Comparison of ENCODE assay signal across 10 cellular contexts in the genomic region with DNA sequence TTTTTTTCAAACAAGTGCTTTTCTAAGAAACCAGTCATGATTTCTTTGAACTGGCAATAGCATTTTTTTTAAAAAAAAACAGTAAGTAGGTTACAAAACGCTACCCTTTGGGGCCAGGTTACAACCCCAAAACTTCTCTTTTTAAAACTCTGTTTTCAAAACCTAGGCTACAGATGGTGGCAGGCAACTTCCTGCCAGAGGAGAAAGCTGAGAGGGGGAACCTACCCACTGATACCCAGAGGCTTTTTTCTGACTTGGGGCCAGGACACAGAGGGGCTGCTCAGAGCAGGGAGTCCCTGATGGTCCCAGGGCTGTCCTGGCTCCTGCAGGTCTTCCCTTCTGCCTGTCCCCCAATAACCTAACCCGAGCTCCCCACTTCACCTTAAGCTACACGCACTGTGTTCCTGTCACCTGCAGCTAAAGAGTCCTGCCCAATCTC. TPM values are rescaled to one million over a fixed set of nuclear protein-coding genes. Genes with fewer than 3 reads are reported as not detected.
A peak's percentile ranks its signal among the peaks of the same experiment; 100 is the strongest.
DNase-seq lines count a peak whose midpoint lies in the region; ATAC-seq and TF ChIP-seq lines count a peak whose summit lies in the region.
"Had no signal": no experiment of that assay in that cellular context is flagged by ENCODE, and none has a peak within 500 bp of the region (broad histone marks: within the 10 kb centered on the region; RNA-seq: fewer than 3 reads in every experiment).

No MANE protein-coding gene starts in this region.

- H3K27me3 ChIP-seq in GM23248 (replicated peaks; ENCODE audit: insufficient read depth) (no peaks in the 10 kb centered on the region), dorsolateral prefrontal cortex (no peaks in the 10 kb centered on the region), gastroesophageal sphincter (no peaks in the 10 kb centered on the region), osteoblast (ENCODE audit: insufficient read depth, low read length) (no peaks in the 10 kb centered on the region)
- H3K27me3 ChIP-seq: right lobe of liver had no signal

- peak overlapping the region; percentile 55 for H2AFZ ChIP-seq in GM23248
- H2AFZ ChIP-seq in osteoblast (ENCODE audit: low read length), result no peak overlapping the region

- no peaks in the 10 kb centered on the region for H3K9me2 ChIP-seq in GM23248 (ENCODE audit: insufficient read depth)

- peak overlapping the region; percentile 80 to 87 for H3K4me3 Mint-ChIP-seq in stimulated activated naive CD8-positive, alpha-beta T cell treated with anti-CD3 and anti-CD28 coated beads, Interleukin-15, amount 100 ng/mL, for 72 hours

- peaks cover 7 to 8% of the 10 kb centered on the region in 2 donors for H3K9me3 Mint-ChIP-seq in stimulated activated naive CD8-positive, alpha-beta T cell treated with anti-CD3 and anti-CD28 coated beads, Interleukin-15, amount 100 ng/mL, for 72 hours

- 67 to 70% methylated on average over 3 of the region's 3 CpGs for WGBS in GM23248 (ENCODE audit: low coverage in 1 of 2, low lambda C conversion rate in 2 of 2, missing lambda C conversion rate in 2 of 2), 2 experiments
- 76 to 94% methylated on average over 3 of the region's 3 CpGs for WGBS in gastroesophageal sphincter (ENCODE audit: low coverage in 1 of 2), 2 donors

- no peak overlapping the region for H3K9ac ChIP-seq in GM23248

- peaks cover 77% of the 10 kb centered on the region for H3K4me1 Mint-ChIP-seq in stimulated activated naive CD8-positive, alpha-beta T cell treated with anti-CD3 and anti-CD28 coated beads, Interleukin-15, amount 100 ng/mL, for 72 hours

- H3K27me3 Mint-ChIP-seq in stimulated activated naive CD8-positive, alpha-beta T cell treated with anti-CD3 and anti-CD28 coated beads, Interleukin-15, amount 100 ng/mL, for 72 hours, result no peaks in the 10 kb centered on the region

- TF ChIP-seq CTCF in dorsolateral prefrontal cortex (IDR thresholded peaks at IDR 0.05 in 54 of 56, conservative IDR thresholded peaks at IDR 0.05 in 2 of 56; ENCODE audit: low read depth in 1 of 56, partially characterized antibody in 56 of 56), result no peak
- no peak for TF ChIP-seq CTCF in gastroesophageal sphincter (IDR thresholded peaks at IDR 0.05)
- TF ChIP-seq CTCF in osteoblast (IDR thresholded peaks at IDR 0.05; ENCODE audit: extremely low read depth, low read depth, low read length), result no peak

- intact Hi-C loops in dorsolateral prefrontal cortex (cut with DNase I), result loop anchor here in 1 of 2 donors (10.0 kb wide), 1 partner anchor 214 kb away; the partner anchor contains the start of gene SFR1

- in situ Hi-C loops in GM23248 (cut with MboI), result no loop called here

- H3K79me2 ChIP-seq in GM23248 (ENCODE audit: insufficient read depth), result peaks cover 23% of the 10 kb centered on the region
- H3K79me2 ChIP-seq in osteoblast (ENCODE audit: insufficient read depth, low read length), result peaks cover 17% of the 10 kb centered on the region

- H3K9me3 ChIP-seq in GM23248 (ENCODE audit: low read depth), result no peaks in the 10 kb centered on the region
- no peaks in the 10 kb centered on the region for H3K9me3 ChIP-seq in gastroesophageal sphincter
- no peaks in the 10 kb centered on the region for H3K9me3 ChIP-seq in osteoblast (ENCODE audit: low read depth, low read length)
- H3K9me3 ChIP-seq: right lobe of liver had no signal

- H4K20me1 ChIP-seq in GM23248 (ENCODE audit: insufficient read depth) (no peaks in the 10 kb centered on the region), osteoblast (ENCODE audit: insufficient read depth, low read length) (no peaks in the 10 kb centered on the region)

- DNase-seq in GM23248, result no peak
- peak in 3 of 5 experiments; percentile 11 to 83 (median 74) for DNase-seq in T-helper 2 cell
- no peak for DNase-seq in dorsolateral prefrontal cortex
- DNase-seq in stimulated activated naive CD8-positive, alpha-beta T cell treated with anti-CD3 and anti-CD28 coated beads, Interleukin-15, amount 100 ng/mL, for 72 hours, result peak; percentile 56 to 64
- DNase-seq in amniotic stem cell (lab: John Stamatoyannopoulos, UW), result no peak
- no peak for DNase-seq in NCI-H2107 treated with DMSO at 0.1 percent for 48 hours (lab: John Stamatoyannopoulos, UW; ENCODE audit: unreplicated experiment)
- DNase-seq in osteoblast (ENCODE audit: insufficient read length, low spot score, missing footprints), result no peak
- DNase-seq: right lobe of liver, RPMI8226 had no signal

- H3K27ac Mint-ChIP-seq in stimulated activated naive CD8-positive, alpha-beta T cell treated with anti-CD3 and anti-CD28 coated beads, Interleukin-15, amount 100 ng/mL, for 72 hours, result peak overlapping the region; percentile 95 to 96

- no peak for TF ChIP-seq EP300 in gastroesophageal sphincter (IDR thresholded peaks at IDR 0.05)

- H3K4me1 ChIP-seq in GM23248 (ENCODE audit: insufficient read depth) (peaks cover 41% of the 10 kb centered on the region), gastroesophageal sphincter (peaks cover 5 to 36% (median 15%) of the 10 kb centered on the region in 3 donors), osteoblast (ENCODE audit: insufficient read depth, low read length) (peaks cover 26% of the 10 kb centered on the region)

- ATAC-seq in stimulated activated naive CD8-positive, alpha-beta T cell treated with anti-CD3 and anti-CD28 coated beads, Interleukin-15, amount 100 ng/mL, for 72 hours, result peak; percentile 63
- no peak for ATAC-seq in gastroesophageal sphincter

- peaks cover 24% of the 10 kb centered on the region for H3F3A ChIP-seq in GM23248 (ENCODE audit: insufficient read depth)

- H3K4me2 ChIP-seq in GM23248 (ENCODE audit: unreplicated experiment) (peak overlapping the region; percentile 38), osteoblast (ENCODE audit: insufficient read depth, low read length) (no peak overlapping the region)

- peak overlapping the region; percentile 13; the same call in 1 of the 2 replicates for H3K27ac ChIP-seq in GM23248
- peak overlapping the region in 42 of 59 donors; percentile 0 to 79 (median 34) for H3K27ac ChIP-seq in dorsolateral prefrontal cortex
- peak overlapping the region in 1 of 4 donors; percentile 41 for H3K27ac ChIP-seq in gastroesophageal sphincter
- H3K27ac ChIP-seq in osteoblast (ENCODE audit: low read depth, low read length), result no peak overlapping the region

- no peak for TF ChIP-seq POLR2A in gastroesophageal sphincter (IDR thresholded peaks at IDR 0.05)

- H3K36me3 ChIP-seq in GM23248 (ENCODE audit: low read depth) (no peaks in the 10 kb centered on the region), gastroesophageal sphincter (peaks cover 0 to 10% of the 10 kb centered on the region in 2 donors), osteoblast (ENCODE audit: insufficient read depth, low read length) (no peaks in the 10 kb centered on the region)
- H3K36me3 ChIP-seq: right lobe of liver had no signal

- H3K4me3 ChIP-seq in GM23248, result no peak overlapping the region
- H3K4me3 ChIP-seq in dorsolateral prefrontal cortex, result no peak overlapping the region
- H3K4me3 ChIP-seq in gastroesophageal sphincter, result no peak overlapping the region
- no peak overlapping the region for H3K4me3 ChIP-seq in osteoblast (ENCODE audit: insufficient read depth, low read length)
- H3K4me3 ChIP-seq: right lobe of liver had no signal

RNA-seq across cellular contexts. Expression of gene STN1, which starts 6.9 kb away (rescaled TPM):
- 20.5 and 23.5 TPM in 2 replicates for total RNA-seq in GM23248 (2014; rRNA removed; shearing (Covaris generic))
- polyA plus RNA-seq in GM23248 (2016; fragmentation: Nextera tagmentation; extraction: Ambion mirVana), result 20.8 and 21.6 TPM in 2 replicates
- total RNA-seq in dorsolateral prefrontal cortex, result 10 to 100 TPM in 115 of 120 experiments, 1 to 10 TPM in 5; 7.9 to 24.9 (median 15.5) TPM
- total RNA-seq in gastroesophageal sphincter, result 10 to 100 TPM; 17.1 to 31.6 (median 29.6) TPM
- 20.6 and 28.9 TPM in 2 replicates for total RNA-seq in osteoblast

RNA-seq across cellular contexts. Expression of gene SH3PXD2A, which starts 55.7 kb away (rescaled TPM):
- 58.0 and 64.0 TPM in 2 replicates for total RNA-seq in GM23248 (2014; rRNA removed; shearing (Covaris generic))
- polyA plus RNA-seq in GM23248 (2016; fragmentation: Nextera tagmentation; extraction: Ambion mirVana), result 31.4 and 34.0 TPM in 2 replicates
- total RNA-seq in dorsolateral prefrontal cortex (100 to 1,000 TPM in 3 of 120 experiments, 10 to 100 TPM in 117; 48.4 to 103 (median 64.6) TPM), gastroesophageal sphincter (10 to 100 TPM; 31.2 to 65.2 (median 39.5) TPM), osteoblast (27.7 and 29.0 TPM in 2 replicates)

RNA-seq across cellular contexts. Expression of gene SLK, which starts 55.9 kb away (rescaled TPM):
- 37.1 and 37.3 TPM in 2 replicates for total RNA-seq in GM23248 (2014; rRNA removed; shearing (Covaris generic))
- 6.6 and 6.8 TPM in 2 replicates for polyA plus RNA-seq in GM23248 (2016; fragmentation: Nextera tagmentation; extraction: Ambion mirVana)
- total RNA-seq in dorsolateral prefrontal cortex (10 to 100 TPM; 27.0 to 53.9 (median 38.6) TPM), gastroesophageal sphincter (100 to 1,000 TPM in 2 of 4 donors, 10 to 100 TPM in 2; 75.0 to 119 (median 107) TPM), osteoblast (48.1 and 53.3 TPM in 2 replicates)

Comparison
In these comparisons a context has a peak if more than half of its experiments do, and no peak if none do; other contexts are left out.
1. DNase-seq: peak in T-helper 2 cell (3 of 5) and stimulated activated naive CD8-positive, alpha-beta T cell treated with anti-CD3 and anti-CD28 coated beads, Interleukin-15, amount 100 ng/mL, for 72 hours (2 of 2); none in GM23248 (single experiment), dorsolateral prefrontal cortex (0 of 10), amniotic stem cell (single experiment), NCI-H2107 treated with DMSO at 0.1 percent for 48 hours (single experiment) and osteoblast (single experiment).